Comparison of ENCODE assay signal across 12 cellular contexts in genomic region chr6:28808383-28808782, GRCh38.
A peak's percentile ranks its signal among the peaks of the same experiment; 100 is the strongest.
DNase-seq lines count a peak whose midpoint lies in the region; ATAC-seq, FAIRE-seq and TF ChIP-seq lines count a peak whose summit lies in the region.
"Had no signal": no experiment of that assay in that cellular context is flagged by ENCODE, and none has a peak within 500 bp of the region (broad histone marks: within the 10 kb centered on the region; RNA-seq: fewer than 3 reads in every experiment).

No MANE protein-coding gene starts in this region.

- H3K27me3 ChIP-seq in PC-3 (ENCODE audit: low read length): peaks cover 19% of the 10 kb centered on the region; the same call in 1 of the 2 replicates
- peaks cover 45% of the 10 kb centered on the region for H3K27me3 ChIP-seq in skeletal muscle satellite cell (ENCODE audit: control insufficient read depth, insufficient read depth, low read length)
- H3K27me3 ChIP-seq in sigmoid colon: peaks cover 25 to 100% (median 70%) of the 10 kb centered on the region in 3 donors

- BruUV-seq in PC-3 (replicated peaks; lab: Mats Ljungman, UMichigan): no TSS peak

- peaks cover 99% of the 10 kb centered on the region for H3K27me3 Mint-ChIP-seq in activated naive CD8-positive, alpha-beta T cell treated with anti-CD3 and anti-CD28 coated beads for 36 hours
- peaks cover 92% of the 10 kb centered on the region for H3K27me3 Mint-ChIP-seq in activated naive CD8-positive, alpha-beta T cell treated with anti-CD3 and anti-CD28 coated beads, Interleukin-2, amount 50 U/mL, for 24 hours

- no peaks in the 10 kb centered on the region for H3K9me2 ChIP-seq in PC-3 (replicated peaks; ENCODE audit: low read length)

- no peak for TF ChIP-seq POLR2A in GM12891 (IDR thresholded peaks at IDR 0.05; ENCODE audit: low read depth, low read length)
- TF ChIP-seq POLR2A in sigmoid colon (IDR thresholded peaks at IDR 0.05): no peak

- H3K4me1 ChIP-seq in PC-3 (ENCODE audit: insufficient read depth, low read length) (peaks cover 4% of the 10 kb centered on the region; the same call in 1 of the 2 replicates), skeletal muscle satellite cell (ENCODE audit: control insufficient read depth, insufficient read depth, low read length) (peaks cover 4% of the 10 kb centered on the region), sigmoid colon (peaks cover 0 to 6% (median 0%) of the 10 kb centered on the region in 4 donors)
- H3K4me1 ChIP-seq: spleen, upper lobe of left lung had no signal

- no peaks in the 10 kb centered on the region for H4K20me1 ChIP-seq in PC-3 (ENCODE audit: low read length)

- no peak for TF ChIP-seq CTCF in PC-3 (conservative IDR thresholded peaks at IDR 0.05; ENCODE audit: low read depth, low read length)
- no peak for TF ChIP-seq CTCF in epithelial cell of proximal tubule (conservative IDR thresholded peaks at IDR 0.05; ENCODE audit: low read depth, low read length)
- no peak for TF ChIP-seq CTCF in sigmoid colon (IDR thresholded peaks at IDR 0.05)

- intact Hi-C loops in PC-3 (cut with micrococcal nuclease): no loop called here
- intact Hi-C loops in sigmoid colon (cut with DNase I): no loop called here

- H3K4me3 ChIP-seq in PC-3 (ENCODE audit: low read length) (no peak overlapping the region), epithelial cell of proximal tubule (ENCODE audit: low read depth, low read length) (peak overlapping the region; percentile 35), skeletal muscle satellite cell (ENCODE audit: low read length) (peak overlapping the region; percentile 53), sigmoid colon (no peak overlapping the region)
- H3K4me3 ChIP-seq: spleen, upper lobe of left lung had no signal

- H3F3A ChIP-seq in PC-3 (ENCODE audit: low read length, unreplicated experiment): no peaks in the 10 kb centered on the region

- CTCF ChIA-PET in PC-3 (lab: Charles Lee): no interaction called here

- H3K4me2 ChIP-seq in PC-3 (ENCODE audit: low read length) (0 out of 2 replicates have a peak overlapping the region, but pooled peaks have one; percentile 35), skeletal muscle satellite cell (ENCODE audit: low read length) (peak overlapping the region; percentile 76)

- H3K27ac ChIP-seq in PC-3 (ENCODE audit: low read length) (no peak overlapping the region), sigmoid colon (no peak overlapping the region)
- H3K27ac ChIP-seq: spleen, upper lobe of left lung had no signal

- TF ChIP-seq EP300 in sigmoid colon (IDR thresholded peaks at IDR 0.05): no peak

- ATAC-seq in activated naive CD8-positive, alpha-beta T cell treated with anti-CD3 and anti-CD28 coated beads, Interleukin-2, amount 50 U/mL, for 24 hours: no peak
- no peak for ATAC-seq in PC-3
- ATAC-seq in GM18502 (IDR thresholded peaks at IDR 0.05; ENCODE audit: poor library complexity, unreplicated experiment): no peak
- ATAC-seq: naive thymus-derived CD8-positive, alpha-beta T cell had no signal

- H3K79me2 ChIP-seq in PC-3 (ENCODE audit: low read length): no peaks in the 10 kb centered on the region

- H3K9ac ChIP-seq in PC-3 (ENCODE audit: low read length) (no peak overlapping the region), skeletal muscle satellite cell (ENCODE audit: low read depth, low read length) (no peak overlapping the region)

- no peaks in the 10 kb centered on the region for H3K36me3 ChIP-seq in PC-3 (ENCODE audit: low read depth, low read length)
- no peaks in the 10 kb centered on the region for H3K36me3 ChIP-seq in skeletal muscle satellite cell (ENCODE audit: insufficient read depth, low read length)
- no peaks in the 10 kb centered on the region for H3K36me3 ChIP-seq in sigmoid colon
- H3K36me3 ChIP-seq: spleen, upper lobe of left lung had no signal

- POLR2A ChIA-PET in PC-3 (lab: Charles Lee; ENCODE audit: unreplicated experiment): no interaction called here

- peaks cover 30% of the 10 kb centered on the region for H3K9me3 Mint-ChIP-seq in activated naive CD8-positive, alpha-beta T cell treated with anti-CD3 and anti-CD28 coated beads for 36 hours
- peaks cover 31% of the 10 kb centered on the region for H3K9me3 Mint-ChIP-seq in activated naive CD8-positive, alpha-beta T cell treated with anti-CD3 and anti-CD28 coated beads, Interleukin-2, amount 50 U/mL, for 24 hours

- H3K4me1 Mint-ChIP-seq in activated naive CD8-positive, alpha-beta T cell treated with anti-CD3 and anti-CD28 coated beads for 36 hours: peaks cover 24% of the 10 kb centered on the region
- H3K4me1 Mint-ChIP-seq in activated naive CD8-positive, alpha-beta T cell treated with anti-CD3 and anti-CD28 coated beads, Interleukin-2, amount 50 U/mL, for 24 hours: peaks cover 17% of the 10 kb centered on the region

- H3K9me3 ChIP-seq in PC-3 (ENCODE audit: low read length): no peaks in the 10 kb centered on the region
- H3K9me3 ChIP-seq in skeletal muscle satellite cell (replicated peaks; ENCODE audit: low read length): no peaks in the 10 kb centered on the region
- peaks cover 0 to 6% (median 0%) of the 10 kb centered on the region in 4 donors for H3K9me3 ChIP-seq in sigmoid colon
- H3K9me3 ChIP-seq: upper lobe of left lung had no signal

- 23 to 53% methylated on average over 13 of the region's 13 CpGs for WGBS in sigmoid colon, 2 donors

- peak overlapping the region; percentile 29 for H3K4me3 Mint-ChIP-seq in activated naive CD8-positive, alpha-beta T cell treated with anti-CD3 and anti-CD28 coated beads for 36 hours
- H3K4me3 Mint-ChIP-seq in activated naive CD8-positive, alpha-beta T cell treated with anti-CD3 and anti-CD28 coated beads, Interleukin-2, amount 50 U/mL, for 24 hours: no peak overlapping the region
- H3K4me3 Mint-ChIP-seq: naive thymus-derived CD8-positive, alpha-beta T cell had no signal

- H3K36me3 Mint-ChIP-seq in activated naive CD8-positive, alpha-beta T cell treated with anti-CD3 and anti-CD28 coated beads for 36 hours: peaks cover 12% of the 10 kb centered on the region
- peaks cover 21% of the 10 kb centered on the region for H3K36me3 Mint-ChIP-seq in activated naive CD8-positive, alpha-beta T cell treated with anti-CD3 and anti-CD28 coated beads, Interleukin-2, amount 50 U/mL, for 24 hours (ENCODE audit: low read depth)

- no peak overlapping the region for H3K27ac Mint-ChIP-seq in activated naive CD8-positive, alpha-beta T cell treated with anti-CD3 and anti-CD28 coated beads for 36 hours
- H3K27ac Mint-ChIP-seq in activated naive CD8-positive, alpha-beta T cell treated with anti-CD3 and anti-CD28 coated beads, Interleukin-2, amount 50 U/mL, for 24 hours: no peak overlapping the region

- no peak for DNase-seq in activated naive CD8-positive, alpha-beta T cell treated with anti-CD3 and anti-CD28 coated beads for 36 hours
- no peak for DNase-seq in activated naive CD8-positive, alpha-beta T cell treated with anti-CD3 and anti-CD28 coated beads, Interleukin-2, amount 50 U/mL, for 24 hours
- DNase-seq in PC-3 (no peak), epithelial cell of proximal tubule (ENCODE audit: low read depth) (no peak), GM12891 (ENCODE audit: insufficient read length, low spot score) (no peak), sigmoid colon (no peak)
- DNase-seq: activated T-cell treated with anti-CD3 and anti-CD28 coated beads, Interleukin-2, amount 50 U/mL, for 1 hour; naive thymus-derived CD8-positive, alpha-beta T cell; spleen; upper lobe of left lung had no signal

- no peak overlapping the region for H2AFZ ChIP-seq in PC-3 (ENCODE audit: low read length)

- FAIRE-seq in GM12891 (lab: Jason Lieb, UNC): no peak

TF ChIP-seq in GM12891, 5 proteins besides CTCF, POLR2A, EP300 and RAD21:
- no peak for TF ChIP-seq PAX5 (IDR thresholded peaks at IDR 0.05; ENCODE audit: insufficient read depth, low read length, severe bottlenecking)
- TF ChIP-seq POU2F2 (IDR thresholded peaks at IDR 0.05; ENCODE audit: low read depth, low read length): no peak
- TF ChIP-seq POLR2AphosphoS5 (IDR thresholded peaks at IDR 0.05; ENCODE audit: low read depth, low read length): no peak
- TF ChIP-seq TAF1 (IDR thresholded peaks at IDR 0.05; ENCODE audit: low read depth, low read length): no peak
- TF ChIP-seq SPI1 (IDR thresholded peaks at IDR 0.05; ENCODE audit: low read depth, low read length): no peak

Comparison
In these comparisons a context has a peak if more than half of its experiments do, and no peak if none do; other contexts are left out.
1. H3K4me3 ChIP-seq: peak in epithelial cell of proximal tubule (single experiment) and skeletal muscle satellite cell (single experiment); none in PC-3 (single experiment) and sigmoid colon (0 of 4).